5 cellular contexts compared by ENCODE assay signal in the genomic region with DNA sequence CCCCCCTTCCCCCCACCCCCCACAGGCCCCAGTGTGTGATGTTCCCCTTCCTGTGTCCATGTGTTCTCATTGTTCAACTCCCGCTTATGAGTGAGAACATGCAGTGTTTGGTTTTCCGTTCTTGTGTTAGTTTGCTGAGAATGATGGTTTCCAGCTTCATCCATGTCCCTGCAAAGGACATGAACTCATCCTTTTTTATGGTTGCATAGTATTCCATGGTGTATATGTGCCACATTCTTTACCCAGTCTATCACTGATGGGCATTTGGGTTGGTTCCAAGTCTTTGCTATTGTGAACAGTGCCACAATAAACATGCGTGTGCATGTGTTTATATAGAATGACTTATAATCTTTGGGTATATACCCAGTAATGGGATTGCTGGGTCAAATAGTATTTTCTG. TPM values are rescaled to one million over a fixed set of nuclear protein-coding genes. Genes with fewer than 3 reads are reported as not detected.
"Had no signal": no experiment of that assay in that cellular context is flagged by ENCODE, and none has a peak within 500 bp of the region (broad histone marks: within the 10 kb centered on the region; RNA-seq: fewer than 3 reads in every experiment).

No MANE protein-coding gene starts in this region.

RNA-seq across cellular contexts. Expression of gene MAP1LC3C, which starts 59.3 kb away (rescaled TPM):
- total RNA-seq: natural killer cell treated with Interleukin-12 subunit alpha and Interleukin-12 subunit beta and Interleukin-15 and Interleukin-18, amount 100 ng/mL, for 72 hours; osteocyte; prostate gland; right atrium auricular region; smooth muscle cell had no signal
